ENCODE assay signal across 14 cellular contexts in the genomic region with DNA sequence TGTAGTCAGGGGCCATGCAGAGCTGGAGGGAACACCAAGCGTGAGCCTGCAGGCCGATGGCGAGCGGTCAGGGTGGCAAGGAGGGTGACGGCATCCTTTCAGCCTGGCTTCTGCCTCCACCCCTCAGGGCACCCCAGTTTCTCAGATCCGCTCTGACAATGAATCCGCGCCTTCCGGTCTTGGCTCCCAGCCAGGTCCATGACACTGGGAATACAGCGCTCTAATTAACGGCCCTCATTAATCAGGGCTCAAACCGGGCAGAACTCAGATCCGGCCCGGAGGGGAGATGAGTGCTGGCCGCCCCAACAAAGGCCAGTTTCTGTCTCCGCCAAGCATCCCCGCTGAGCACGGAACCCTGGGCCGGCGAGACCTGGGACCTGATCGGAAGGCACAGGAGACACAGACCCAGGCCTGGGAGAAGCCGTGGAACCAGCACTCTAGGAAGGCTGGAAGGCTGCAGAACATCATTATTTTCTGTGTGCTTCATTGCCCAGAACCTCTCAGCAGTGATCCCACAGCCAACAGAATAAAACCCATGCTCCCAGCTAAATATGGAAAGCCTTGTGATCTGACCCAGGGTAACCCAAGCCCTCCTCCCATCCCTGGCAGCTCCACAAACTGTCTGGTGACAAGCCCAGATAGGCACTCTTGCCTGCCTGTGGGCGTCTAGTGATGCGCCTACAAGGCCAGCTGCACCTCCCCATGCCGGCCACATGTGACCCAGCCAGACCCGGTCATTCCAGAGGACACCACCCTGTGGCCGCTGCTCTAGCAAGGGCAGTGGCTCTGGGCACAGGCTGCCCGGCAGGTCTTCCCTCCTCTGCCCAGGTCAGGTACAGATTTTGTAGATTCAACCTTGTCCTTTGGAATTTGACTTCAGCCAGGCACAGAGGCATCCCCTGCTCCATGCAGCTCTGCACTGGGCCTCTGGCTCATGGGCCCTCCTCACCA.
DNase-seq lines count a peak whose midpoint lies in the region; ATAC-seq and TF ChIP-seq lines count a peak whose summit lies in the region.
"Had no signal": no experiment of that assay in that cellular context is flagged by ENCODE, and none has a peak within 500 bp of the region (broad histone marks: within the 10 kb centered on the region; RNA-seq: fewer than 3 reads in every experiment).

No MANE protein-coding gene starts in this region.

- ATAC-seq in GM18858 (IDR thresholded peaks at IDR 0.05; ENCODE audit: unreplicated experiment) (no peak), omental fat pad (ENCODE audit: low FRiP score) (no peak)
- no peak for ATAC-seq in activated naive CD4-positive, alpha-beta T cell treated with anti-CD3 and anti-CD28 coated beads, Interleukin-2, amount 50 U/mL, for 72 hours
- ATAC-seq: CD8-positive, alpha-beta T cell had no signal

- peak overlapping the region; percentile 9 for H3K27ac ChIP-seq in caudate nucleus (ENCODE audit: low read depth, low read length)
- H3K27ac ChIP-seq: neutrophil had no signal

- TF ChIP-seq CTCF in omental fat pad (IDR thresholded peaks at IDR 0.05), result no peak

- no peak for TF ChIP-seq RAD21 in Ishikawa (IDR thresholded peaks at IDR 0.05; ENCODE audit: low read depth)

- peak; percentile 30; the same call in 1 of the 2 replicates for TF ChIP-seq EP300 in Ishikawa (IDR thresholded peaks at IDR 0.05; ENCODE audit: borderline replicate concordance)

- no peaks in the 10 kb centered on the region for H3K36me3 Mint-ChIP-seq in activated naive CD4-positive, alpha-beta T cell treated with anti-CD3 and anti-CD28 coated beads, Interleukin-2, amount 50 U/mL, for 72 hours
- H3K36me3 Mint-ChIP-seq: CD8-positive, alpha-beta T cell had no signal

- no peaks in the 10 kb centered on the region for H3K9me3 Mint-ChIP-seq in activated naive CD4-positive, alpha-beta T cell treated with anti-CD3 and anti-CD28 coated beads, Interleukin-2, amount 50 U/mL, for 72 hours
- H3K9me3 Mint-ChIP-seq: CD8-positive, alpha-beta T cell had no signal

- no peak overlapping the region for H3K27ac Mint-ChIP-seq in activated naive CD4-positive, alpha-beta T cell treated with anti-CD3 and anti-CD28 coated beads, Interleukin-2, amount 50 U/mL, for 72 hours
- H3K27ac Mint-ChIP-seq: CD8-positive, alpha-beta T cell had no signal

- peak in 46 of 61 donors; percentile 14 to 68 (median 42) for DNase-seq in caudate nucleus (lab: John Stamatoyannopoulos, UW)
- peak in 27 of 51 donors; percentile 14 to 76 (median 37) for DNase-seq in hypothalamus (lab: John Stamatoyannopoulos, UW)
- peak; percentile 89 for DNase-seq in retina
- DNase-seq in glomerular visceral epithelial cell (ENCODE audit: extremely low spot score), result no peak
- no peak for DNase-seq in activated naive CD4-positive, alpha-beta T cell treated with anti-CD3 and anti-CD28 coated beads, Interleukin-2, amount 50 U/mL, for 72 hours (ENCODE audit: low spot score in 2 of 2)
- no peak for DNase-seq in omental fat pad (ENCODE audit: low spot score)
- DNase-seq: amniotic stem cell; CD8-positive, alpha-beta T cell; NCI-H2107; stimulated activated CD4-positive, alpha-beta T cell treated with anti-CD3 and anti-CD28 coated beads, Interleukin-2, amount 100 ng/mL, for 48 hours; stimulated activated naive CD4-positive, alpha-beta T cell treated with Interleukin-2 at 50 U/mL for 16 hours had no signal

TF ChIP-seq in Ishikawa, 13 proteins besides CTCF, POLR2A, EP300 and RAD21:
- TF ChIP-seq NFIC (IDR thresholded peaks at IDR 0.05) (peak; percentile 67), REST (IDR thresholded peaks at IDR 0.05; ENCODE audit: low read depth) (no peak)
TF ChIP-seq in Ishikawa: peak in this region for 1.

Comparison
In these comparisons a context has a peak if more than half of its experiments do, and no peak if none do; other contexts are left out.
1. DNase-seq: peak in caudate nucleus (46 of 61), hypothalamus (27 of 51) and retina (single experiment); none in glomerular visceral epithelial cell (single experiment), activated naive CD4-positive, alpha-beta T cell treated with anti-CD3 and anti-CD28 coated beads, Interleukin-2, amount 50 U/mL, for 72 hours (0 of 2) and omental fat pad (single experiment).